Comparison of ENCODE assay signal across 10 cellular contexts in the genomic region with DNA sequence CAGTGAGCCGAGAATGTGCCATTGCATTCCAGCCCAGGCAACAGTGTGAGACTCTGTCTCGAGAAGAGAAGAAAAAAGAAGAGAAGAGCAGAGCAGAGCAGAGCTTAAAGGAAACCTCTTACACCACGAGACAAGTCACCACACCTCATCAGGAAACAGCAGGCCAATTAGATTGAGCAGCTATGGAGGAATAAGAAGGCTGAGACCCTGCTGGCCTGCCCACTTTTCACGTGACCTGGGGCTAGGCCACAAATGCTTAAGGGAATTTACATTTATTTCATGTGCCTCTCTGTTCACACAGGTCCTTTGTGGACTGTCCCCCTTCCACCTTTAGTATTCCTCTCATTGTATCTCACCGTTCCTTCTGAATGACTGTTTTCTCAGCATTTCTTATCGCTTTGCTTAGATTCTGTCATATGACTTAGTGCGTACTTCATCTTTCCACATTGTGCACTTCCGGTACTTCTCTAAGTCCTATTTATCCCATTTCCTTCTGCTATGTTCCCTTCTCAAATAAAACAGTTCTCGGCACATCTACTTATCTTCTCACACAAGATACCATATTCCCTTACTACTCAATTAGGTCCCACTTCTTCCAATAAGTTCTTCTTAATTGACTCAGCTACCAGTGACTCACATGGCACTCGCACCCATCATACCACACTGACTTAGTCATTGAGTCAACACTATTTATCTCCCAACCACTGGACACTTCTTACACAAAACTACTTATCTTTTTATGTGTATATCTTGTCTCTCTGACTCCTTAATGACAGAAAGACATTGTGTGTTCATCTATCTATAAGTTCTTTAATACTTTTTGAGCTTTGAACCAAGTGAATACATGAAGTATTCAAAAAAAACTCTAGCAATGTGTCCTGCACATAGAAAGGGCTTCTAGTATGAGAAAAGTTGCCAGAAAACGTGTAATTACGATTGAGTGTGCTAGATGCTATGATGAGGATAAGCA. TPM values are rescaled to one million over a fixed set of nuclear protein-coding genes. Genes with fewer than 3 reads are reported as not detected.
A peak's percentile ranks its signal among the peaks of the same experiment; 100 is the strongest.
DNase-seq lines count a peak whose midpoint lies in the region; ATAC-seq and TF ChIP-seq lines count a peak whose summit lies in the region.
"Had no signal": no experiment of that assay in that cellular context is flagged by ENCODE, and none has a peak within 500 bp of the region (broad histone marks: within the 10 kb centered on the region; RNA-seq: fewer than 3 reads in every experiment).

No MANE protein-coding gene starts in this region.

- no peaks in the 10 kb centered on the region for H3K27me3 Mint-ChIP-seq in osteocyte (ENCODE audit: unreplicated experiment)

- BruUV-seq in Panc1 (replicated peaks; lab: Mats Ljungman, UMichigan), result no TSS peak

- H3K4me3 ChIP-seq in Panc1 (ENCODE audit: low read depth in 2 of 2, low read length in 2 of 2) (peak overlapping the region in 1 of 2 experiments; percentile 14; a peak in 2 of 4 replicates), cardiac fibroblast (replicated peaks in 1 of 2; ENCODE audit: low read depth in 2 of 2, low read length in 2 of 2) (no peak overlapping the region)
- H3K4me3 ChIP-seq: dorsolateral prefrontal cortex had no signal

- peak overlapping the region; percentile 2 for H3K4me3 Mint-ChIP-seq in osteocyte (ENCODE audit: unreplicated experiment)

- CTCF ChIA-PET in Panc1 (lab: Charles Lee), result no interaction called here

- DNase-seq in ELF-1 (ENCODE audit: low read depth, low spot score) (peak; percentile 45), Panc1 (ENCODE audit: low read depth, low spot score) (peak; percentile 87), cardiac fibroblast (ENCODE audit: low read depth in 2 of 2) (peak; percentile 91), osteocyte (ENCODE audit: extremely low spot score, unreplicated experiment) (no peak), NCI-H1105 (lab: John Stamatoyannopoulos, UW) (no peak), DMS 273 treated with DMSO at 0.1 percent for 48 hours (lab: John Stamatoyannopoulos, UW) (no peak)
- DNase-seq: dorsolateral prefrontal cortex, NCI-H82 had no signal

- H3K27ac Mint-ChIP-seq in osteocyte (ENCODE audit: unreplicated experiment), result peak overlapping the region; percentile 75

- no peak for TF ChIP-seq CTCF in Panc1 (IDR thresholded peaks at IDR 0.05)
- TF ChIP-seq CTCF in cardiac fibroblast (IDR thresholded peaks at IDR 0.05; ENCODE audit: low read depth, low read length), result no peak
- TF ChIP-seq CTCF in osteocyte (IDR thresholded peaks at IDR 0.05), result no peak

- in situ Hi-C loops in Panc1 (cut with HindIII; ENCODE audit: low pct_unique_long_range_greater_than_20kb, low sequenced_read_pairs), result no loop called here

- intact Hi-C loops in Panc1 (cut with micrococcal nuclease; ENCODE audit: unreplicated experiment), result no loop called here

- peak overlapping the region; percentile 93 for H3K27ac ChIP-seq in Panc1 (ENCODE audit: low read length)
- H3K27ac ChIP-seq: dorsolateral prefrontal cortex had no signal

- H3K4me1 ChIP-seq in Panc1 (ENCODE audit: control insufficient read depth, insufficient read depth, low read length), result peaks cover 29% of the 10 kb centered on the region

- peaks cover 14% of the 10 kb centered on the region for H3K36me3 Mint-ChIP-seq in osteocyte (ENCODE audit: unreplicated experiment)

- H3K36me3 ChIP-seq in Panc1 (ENCODE audit: control insufficient read depth, insufficient read depth, low read length), result peaks cover 11% of the 10 kb centered on the region; the same call in 1 of the 2 replicates

- POLR2A ChIA-PET in Panc1 (lab: Charles Lee), result interaction anchor here (0.5 to 1.1 kb wide), 2 partner anchors 12 to 223 kb away, joined by 5 read pairs; no protein-coding TSS in a partner anchor

- H3K27me3 ChIP-seq in Panc1 (ENCODE audit: control insufficient read depth, insufficient read depth, low read length), result no peaks in the 10 kb centered on the region

- H3K9me3 ChIP-seq in Panc1 (ENCODE audit: control insufficient read depth, insufficient read depth, low read depth, low read length), result no peaks in the 10 kb centered on the region

- H3K9me3 Mint-ChIP-seq in osteocyte (ENCODE audit: unreplicated experiment), result peaks cover 7% of the 10 kb centered on the region

- peak; percentile 98 for ATAC-seq in Panc1
- ATAC-seq in GM18502 (IDR thresholded peaks at IDR 0.05; ENCODE audit: poor library complexity, unreplicated experiment), result no peak
- no peak for ATAC-seq in GM19467 (IDR thresholded peaks at IDR 0.05; ENCODE audit: unreplicated experiment)

- H3K4me1 Mint-ChIP-seq in osteocyte (ENCODE audit: unreplicated experiment), result peaks cover 32% of the 10 kb centered on the region

RNA-seq across cellular contexts. Expression of a gene that starts 11.0 kb away (rescaled TPM):
- total RNA-seq in Panc1 (2021; ENCODE audit: unreplicated experiment) (99.8 TPM), osteocyte (77.7 and 78.6 TPM in 2 replicates)
- 30.9 TPM for polyA plus RNA-seq in Panc1 (2012; ENCODE audit: insufficient read length)

RNA-seq across cellular contexts. Expression of a gene that starts 54.1 kb away (rescaled TPM):
- total RNA-seq in Panc1 (2021; ENCODE audit: unreplicated experiment), result 110 TPM
- 57.0 TPM for polyA plus RNA-seq in Panc1 (2012; ENCODE audit: insufficient read length)
- total RNA-seq in osteocyte, result 32.6 and 43.8 TPM in 2 replicates

Comparison
In these comparisons a context has a peak if more than half of its experiments do, and no peak if none do; other contexts are left out.
1. DNase-seq: peak in ELF-1 (single experiment), Panc1 (single experiment) and cardiac fibroblast (2 of 2); none in osteocyte (single experiment), NCI-H1105 (single experiment) and DMS 273 treated with DMSO at 0.1 percent for 48 hours (single experiment).